ENCODE assay signal across 21 cellular contexts in the genomic region with DNA sequence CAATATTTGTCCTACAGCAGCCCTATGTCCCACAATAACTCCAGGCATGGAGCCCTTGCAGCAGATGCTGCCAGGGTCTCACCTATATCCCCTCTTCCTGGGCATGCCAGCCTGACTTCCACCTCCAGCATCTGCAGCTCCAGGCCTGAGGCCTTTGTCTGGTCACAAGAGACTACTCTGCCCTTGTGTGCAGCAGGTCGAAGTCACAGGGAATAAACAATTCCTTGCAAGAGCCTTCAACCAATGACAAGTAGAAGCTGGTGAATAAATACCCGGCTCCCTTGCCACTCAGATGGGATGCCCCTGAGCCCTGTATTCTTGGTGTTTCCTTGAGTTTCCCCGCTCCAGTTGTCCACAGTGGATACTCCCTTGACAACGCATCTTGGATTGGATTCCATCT. TPM values are rescaled to one million over a fixed set of nuclear protein-coding genes. Genes with fewer than 3 reads are reported as not detected.
"Had no signal": no experiment of that assay in that cellular context is flagged by ENCODE, and none has a peak within 500 bp of the region (broad histone marks: within the 10 kb centered on the region; RNA-seq: fewer than 3 reads in every experiment).

No MANE protein-coding gene starts in this region.

- H3K27ac Mint-ChIP-seq: effector memory CD8-positive, alpha-beta T cell; immature natural killer cell; nephron; stimulated activated naive B cell treated with anti-CD40 and anti-IgM and Interleukin-4, amounts not matched to agents 10 μg/mL and 1 μg/mL and 100 μg/mL, for 72 hours; stimulated activated naive CD8-positive, alpha-beta T cell treated with anti-CD3 and anti-CD28 coated beads, Interleukin-15, Interleukin-2, amounts not matched to agents 100 ng/mL and 50 ng/mL, for 24 hours had no signal

- H3K9me3 Mint-ChIP-seq: effector memory CD8-positive, alpha-beta T cell; immature natural killer cell; nephron; stimulated activated naive B cell treated with anti-CD40 and anti-IgM and Interleukin-4, amounts not matched to agents 10 μg/mL and 1 μg/mL and 100 μg/mL, for 72 hours; stimulated activated naive CD8-positive, alpha-beta T cell treated with anti-CD3 and anti-CD28 coated beads, Interleukin-15, Interleukin-2, amounts not matched to agents 100 ng/mL and 50 ng/mL, for 24 hours had no signal

- H3K36me3 Mint-ChIP-seq: immature natural killer cell; stimulated activated naive B cell treated with anti-CD40 and anti-IgM and Interleukin-4, amounts not matched to agents 10 μg/mL and 1 μg/mL and 100 μg/mL, for 72 hours had no signal

- H3K4me3 Mint-ChIP-seq: effector memory CD8-positive, alpha-beta T cell; immature natural killer cell; nephron; stimulated activated naive B cell treated with anti-CD40 and anti-IgM and Interleukin-4, amounts not matched to agents 10 μg/mL and 1 μg/mL and 100 μg/mL, for 72 hours; stimulated activated naive CD8-positive, alpha-beta T cell treated with anti-CD3 and anti-CD28 coated beads, Interleukin-15, Interleukin-2, amounts not matched to agents 100 ng/mL and 50 ng/mL, for 24 hours had no signal

- DNase-seq: cortex of kidney; effector memory CD8-positive, alpha-beta T cell; erythroblast; esophagus squamous epithelium; hypothalamus; immature natural killer cell; kidney glomerular epithelial cell; left colon; left ventricle myocardium superior; lower lobe of right lung; nucleus accumbens; ovary; posterior cingulate gyrus; small intestine; stimulated activated CD4-positive, alpha-beta T cell treated with anti-CD3 and anti-CD28 coated beads, Interleukin-15, amount 100 ng/mL, for 24 hours; stimulated activated CD4-positive, alpha-beta T cell treated with anti-CD3 and anti-CD28 coated beads, Interleukin-2, amount 100 ng/mL, for 48 hours; stimulated activated naive B cell treated with anti-CD40 and anti-IgM and Interleukin-4, amounts not matched to agents 10 μg/mL and 1 μg/mL and 100 μg/mL, for 72 hours; upper lobe of right lung had no signal

- H3K4me1 Mint-ChIP-seq: immature natural killer cell; nephron; stimulated activated naive B cell treated with anti-CD40 and anti-IgM and Interleukin-4, amounts not matched to agents 10 μg/mL and 1 μg/mL and 100 μg/mL, for 72 hours had no signal

RNA-seq across cellular contexts. Expression of gene CES1, which starts 23.0 kb away (rescaled TPM):
- total RNA-seq: dermis microvascular lymphatic vessel endothelial cell had no signal
